ENCODE assay signal across 27 cellular contexts in the genomic region with DNA sequence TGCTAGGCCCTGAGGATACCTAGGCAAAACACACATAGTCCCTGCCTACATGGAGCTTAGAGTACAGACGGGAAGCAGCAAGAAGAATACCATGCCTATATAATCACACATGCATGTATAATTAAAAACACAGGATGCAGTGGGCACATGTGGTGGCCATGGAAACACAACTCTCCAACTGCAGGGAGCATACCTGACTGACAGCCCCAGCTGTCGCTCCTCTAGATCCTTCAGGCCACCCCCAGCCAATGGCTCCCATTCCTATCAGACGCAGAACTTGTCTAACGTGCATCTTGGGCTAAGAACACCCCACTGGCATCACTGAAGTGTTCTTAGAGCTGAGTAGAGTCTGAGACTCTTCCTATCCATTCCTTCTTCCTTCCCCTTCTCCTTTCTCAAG.
"Had no signal": no experiment of that assay in that cellular context is flagged by ENCODE, and none has a peak within 500 bp of the region (broad histone marks: within the 10 kb centered on the region; RNA-seq: fewer than 3 reads in every experiment).

No MANE protein-coding gene starts in this region.

- H3K27me3 ChIP-seq: adrenal gland, body of pancreas, breast epithelium had no signal

- H3K27ac ChIP-seq: adrenal gland, body of pancreas, breast epithelium, SK-N-MC had no signal

- H3K4me1 ChIP-seq: body of pancreas, breast epithelium had no signal

- H3K4me3 ChIP-seq: adrenal gland, body of pancreas, breast epithelium, SK-N-MC had no signal

- H3K36me3 ChIP-seq: adrenal gland, breast epithelium had no signal

- H3K9me3 ChIP-seq: adrenal gland, body of pancreas had no signal

- ATAC-seq: activated CD4-positive, alpha-beta T cell treated with anti-CD3 and anti-CD28 coated beads for 36 hours; activated CD4-positive, CD25-positive, alpha-beta regulatory T cell treated with anti-CD3 and anti-CD28 coated beads, Interleukin-2, amount 50 U/mL, for 24 hours; activated CD8-positive, alpha-beta T cell treated with anti-CD3 and anti-CD28 coated beads, Interleukin-2, amount 10 ng/mL, durations not matched to agents 7 days and 5 days; activated naive CD4-positive, alpha-beta T cell treated with anti-CD3 and anti-CD28 coated beads, Interleukin-2, amount 50 U/mL, for 72 hours; body of pancreas; Panc1; WTC11 had no signal

- DNase-seq: activated CD4-positive, alpha-beta T cell treated with anti-CD3 and anti-CD28 coated beads for 36 hours; activated CD4-positive, alpha-beta T cell treated with anti-CD3 and anti-CD28 coated beads, Interleukin-2, amount 10 ng/mL, durations not matched to agents 7 days and 5 days; activated CD4-positive, alpha-beta T cell treated with anti-CD3 and anti-CD28 coated beads, Interleukin-2, amount 50 U/mL, for 48 hours; activated CD8-positive, alpha-beta T cell treated with anti-CD3 and anti-CD28 coated beads, Interleukin-2, amount 10 ng/mL, durations not matched to agents 7 days and 5 days; activated gamma-delta T cell treated with Interleukin-2 at 50 U/mL for 16 hours; activated naive CD4-positive, alpha-beta T cell treated with anti-CD3 and anti-CD28 coated beads for 36 hours; activated T-cell treated with anti-CD3 and anti-CD28 coated beads, Interleukin-2, amount 50 U/mL, for 24 hours; adrenal gland; body of pancreas; caudate nucleus; cerebellar nuclear complex; Karpas-422; KBM-7; NCI-H1105; NCI-H1417 treated with DMSO at 0.1 percent for 48 hours; NCI-H1694; NCI-H1930; NCI-H2081 treated with DMSO at 0.1 percent for 48 hours; NCI-H226; NCI-H446 treated with DMSO at 0.1 percent for 48 hours; NCI-H526 had no signal
